In genomic region chr14:95318399-95318834, GRCh38 we compare ENCODE assay signal across 11 cellular contexts. TPM values are rescaled to one million over a fixed set of nuclear protein-coding genes. Genes with fewer than 3 reads are reported as not detected.
DNase-seq lines count a peak whose midpoint lies in the region; ATAC-seq, FAIRE-seq and TF ChIP-seq lines count a peak whose summit lies in the region.
"Had no signal": no experiment of that assay in that cellular context is flagged by ENCODE, and none has a peak within 500 bp of the region (broad histone marks: within the 10 kb centered on the region; RNA-seq: fewer than 3 reads in every experiment).

No MANE protein-coding gene starts in this region.

- CTCF ChIA-PET in A549 (lab: Yijun Ruan, JAX) = interaction anchor here (1.0 to 1.7 kb wide), 2 partner anchors 14 to 70 kb away, joined by 3 to 6 read pairs; no protein-coding TSS in a partner anchor

- TF ChIP-seq POLR2A in A549 (IDR thresholded peaks at IDR 0.05; ENCODE audit: low read length) = no peak

- TF ChIP-seq RAD21 in A549 (conservative IDR thresholded peaks at IDR 0.05 in 1 of 2, IDR thresholded peaks at IDR 0.05 in 1 of 2) = no peak

- 83% methylated on average over 6 of the region's 7 CpGs for WGBS in A549 (ENCODE audit: missing lambda C conversion rate)
- 80% methylated on average over 7 of the region's 7 CpGs for WGBS in HUES64

- H3K27me3 Mint-ChIP-seq in nephron progenitor cell (ENCODE audit: low read depth, poor library complexity) = peaks cover 37% of the 10 kb centered on the region

- no peak for ATAC-seq in A549
- ATAC-seq in GM18870 (IDR thresholded peaks at IDR 0.05; ENCODE audit: unreplicated experiment) = no peak
- no peak for ATAC-seq in HG02623 (IDR thresholded peaks at IDR 0.05; ENCODE audit: unreplicated experiment)

- peak overlapping the region; percentile 88 for H3K4me3 Mint-ChIP-seq in nephron progenitor cell

- peak overlapping the region; percentile 99 for H3K4me3 ChIP-seq in A549
- peak overlapping the region; percentile 75; the same call in 1 of the 2 replicates for H3K4me3 ChIP-seq in HUES64 (ENCODE audit: low read length)
- no peak overlapping the region for H3K4me3 ChIP-seq in HAP-1

- H3K27me3 ChIP-seq in HUES64 (ENCODE audit: insufficient read depth, low read length) (peaks cover 42% of the 10 kb centered on the region), HAP-1 (ENCODE audit: low read depth) (no peaks in the 10 kb centered on the region)

- in situ Hi-C loops in HAP-1 (cut with MboI; ENCODE audit: low sequenced_read_pairs) = no loop called here

- no peaks in the 10 kb centered on the region for H3K36me3 Mint-ChIP-seq in nephron progenitor cell (ENCODE audit: low read depth)

- H3K9me3 Mint-ChIP-seq in nephron progenitor cell = no peaks in the 10 kb centered on the region

- POLR2A ChIA-PET in A549 (lab: Yijun Ruan, JAX) = interaction anchor here (1.2 kb wide), 1 partner anchor 53 kb away, joined by 3 read pairs; no protein-coding TSS in a partner anchor

- no peak overlapping the region for H3K9ac ChIP-seq in HUES64 (ENCODE audit: low read depth, low read length)

- TF ChIP-seq EP300 in A549 (IDR thresholded peaks at IDR 0.05) = no peak

- H3K27ac ChIP-seq in A549 (peak overlapping the region; percentile 91 to 98; a peak in 5 of 6 replicates), HUES64 (ENCODE audit: low read depth, low read length) (no peak overlapping the region), cingulate gyrus (ENCODE audit: low read depth, low read length) (peak overlapping the region; percentile 95)

- H3K27ac Mint-ChIP-seq in nephron progenitor cell = no peak overlapping the region

- DNase-seq in A549 (ENCODE audit: low read depth in 1 of 2, low spot score in 1 of 2) = no peak
- no peak for DNase-seq in nephron progenitor cell
- no peak for DNase-seq in activated CD4-positive, CD25-positive, alpha-beta regulatory T cell (lab: John Stamatoyannopoulos, UW)
- DNase-seq in HAP-1 (ENCODE audit: low spot score in 2 of 2) = no peak
- DNase-seq: activated CD4-positive, CD25-positive, alpha-beta regulatory T cell treated with anti-CD3 and anti-CD28 coated beads, Interleukin-2, amount 50 U/mL, for 72 hours; DMS79 treated with DMSO at 0.1 percent for 48 hours; NCI-H345 had no signal

- peaks cover 50% of the 10 kb centered on the region for H3K4me1 Mint-ChIP-seq in nephron progenitor cell

- TF ChIP-seq CTCF in A549 (IDR thresholded peaks at IDR 0.05) (no peak), nephron progenitor cell (IDR thresholded peaks at IDR 0.05) (no peak)

- no peak for FAIRE-seq in A549 (lab: Jason Lieb, UNC)

- H3K4me1 ChIP-seq in A549 (peaks cover 61% of the 10 kb centered on the region), HUES64 (ENCODE audit: insufficient read depth, low read length) (peaks cover 8% of the 10 kb centered on the region; the same call in 1 of the 2 replicates), HAP-1 (no peaks in the 10 kb centered on the region)

- H3K9me3 ChIP-seq in A549 (no peaks in the 10 kb centered on the region), HUES64 (ENCODE audit: insufficient read depth, low read depth, low read length) (no peaks in the 10 kb centered on the region), HAP-1 (no peaks in the 10 kb centered on the region)

- H3K4me2 ChIP-seq in A549 = peak overlapping the region; percentile 97

- H3K36me3 ChIP-seq in HUES64 (ENCODE audit: insufficient read depth, low read length) = no peaks in the 10 kb centered on the region
- no peaks in the 10 kb centered on the region for H3K36me3 ChIP-seq in HAP-1 (replicated peaks)

TF ChIP-seq in A549, 52 proteins besides CTCF, POLR2A, EP300 and RAD21:
- TF ChIP-seq ZSCAN20 (CRISPR knock-in tag; IDR thresholded peaks at IDR 0.05) (no peak), NFE2L2 (conservative IDR thresholded peaks at IDR 0.05; ENCODE audit: low read length) (no peak), HOXB5 (CRISPR knock-in tag; IDR thresholded peaks at IDR 0.05) (no peak), PBX3 (IDR thresholded peaks at IDR 0.05) (no peak), FOSL2 (IDR thresholded peaks at IDR 0.05) (no peak), FOSL2 (CRISPR knock-in tag; IDR thresholded peaks at IDR 0.05) (no peak)

RNA-seq across cellular contexts. Expression of gene CLMN, which starts 1.3 kb away (rescaled TPM):
- 10.6 and 11.3 TPM in 2 replicates for polyA plus RNA-seq in A549 (2011; rRNA removed)
- polyA plus RNA-seq in A549 (2012; cell fraction: cytosol; rRNA removed) = 1.4 and 1.6 TPM in 2 replicates
- 2.0 and 3.1 TPM in 2 replicates for polyA plus RNA-seq in A549 (2012; cell fraction: nucleus; rRNA removed)
- 2.9 to 4.3 TPM (median 3.3 TPM) in 3 replicates for polyA plus RNA-seq in A549 (2017; fragmentation: RNase III; extraction: RNeasy Plus Mini Kit Qiagen cat#74134 plus additional on column Dnase treatment)
- 10.9 and 11.9 TPM in 2 replicates for polyA minus RNA-seq in A549 (2011; rRNA and poly(A)+ RNA removed)
- 2.5 TPM for polyA plus RNA-seq in HUES64 (2013, experiment 1 of 2)
- 2.9 TPM for polyA plus RNA-seq in HUES64 (2013, experiment 2 of 2)
